Comparison of ENCODE assay signal across 24 cellular contexts in the genomic region with DNA sequence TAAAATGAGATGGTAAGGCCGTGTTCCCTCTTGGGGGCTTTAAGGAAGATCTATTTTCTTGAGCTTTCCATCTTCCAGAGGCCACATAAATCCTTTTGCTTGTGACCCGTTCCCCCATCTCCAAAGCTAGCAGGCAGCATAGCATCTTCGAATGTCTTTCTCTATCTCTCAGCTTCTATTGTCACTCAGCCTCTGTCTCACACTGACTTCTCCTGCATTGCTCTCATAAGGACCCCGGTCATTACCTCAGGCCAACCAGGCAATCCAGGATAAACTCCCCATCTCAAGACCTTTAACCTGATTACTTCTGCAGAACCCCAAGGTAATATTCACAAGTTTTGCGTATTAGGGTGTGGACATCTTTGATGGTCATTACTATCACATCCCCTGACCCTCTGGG.
"Had no signal": no experiment of that assay in that cellular context is flagged by ENCODE, and none has a peak within 500 bp of the region (broad histone marks: within the 10 kb centered on the region; RNA-seq: fewer than 3 reads in every experiment).

No MANE protein-coding gene starts in this region.

- H3K79me2 ChIP-seq: hepatocyte had no signal

- H3K27ac Mint-ChIP-seq: endodermal cell; natural killer cell; neural progenitor cell; stimulated activated memory B cell treated with anti-CD40 and anti-IgM and Interleukin-4, amounts not matched to agents 10 μg/mL and 1 μg/mL and 100 μg/mL, for 72 hours; stimulated activated naive CD8-positive, alpha-beta T cell treated with anti-CD3 and anti-CD28 coated beads, Interleukin-15, Interleukin-2, amounts not matched to agents 100 ng/mL and 50 ng/mL, for 24 hours had no signal

- H3K4me2 ChIP-seq: hepatocyte, neural progenitor cell had no signal

- H3K9me3 ChIP-seq: colonic mucosa, mucosa of descending colon, ovary, prostate gland, right lobe of liver, spleen, thyroid gland, upper lobe of left lung, uterus had no signal

- H3K9ac ChIP-seq: neural progenitor cell had no signal

- H3K27me3 Mint-ChIP-seq: stimulated activated memory B cell treated with anti-CD40 and anti-IgM and Interleukin-4, amounts not matched to agents 10 μg/mL and 1 μg/mL and 100 μg/mL, for 72 hours; stimulated activated naive CD8-positive, alpha-beta T cell treated with anti-CD3 and anti-CD28 coated beads, Interleukin-15, Interleukin-2, amounts not matched to agents 100 ng/mL and 50 ng/mL, for 24 hours had no signal

- H3K27me3 ChIP-seq: colonic mucosa, foreskin keratinocyte, hepatocyte, neural progenitor cell, ovary, right lobe of liver, spleen, thyroid gland, upper lobe of left lung, uterus had no signal

- H3K4me3 ChIP-seq: colonic mucosa, hepatocyte, mucosa of descending colon, neural progenitor cell, ovary, prostate gland, right lobe of liver, spleen, thyroid gland, upper lobe of left lung, uterus had no signal

- H3K27ac ChIP-seq: colonic mucosa, foreskin keratinocyte, hepatocyte, neural progenitor cell, ovary, prostate gland, right lobe of liver, spleen, thyroid gland, upper lobe of left lung, uterus had no signal

- H3K4me1 Mint-ChIP-seq: endodermal cell; natural killer cell; stimulated activated memory B cell treated with anti-CD40 and anti-IgM and Interleukin-4, amounts not matched to agents 10 μg/mL and 1 μg/mL and 100 μg/mL, for 72 hours had no signal

- DNase-seq: cerebellar nuclear complex; colonic mucosa; dermis blood vessel endothelial cell; effector CD4-positive, alpha-beta T cell; endodermal cell; erythroblast; foreskin keratinocyte; mammary epithelial cell; mucosa of descending colon; natural killer cell; ovary; right lobe of liver; spleen; stimulated activated CD4-positive, alpha-beta T cell treated with anti-CD3 and anti-CD28 coated beads, Interleukin-15, amount 100 ng/mL, for 24 hours; stimulated activated CD4-positive, alpha-beta T cell treated with anti-CD3 and anti-CD28 coated beads, Interleukin-1b, Interleukin-23, amount 100 ng/mL, for 48 hours; stimulated activated CD4-positive, alpha-beta T cell treated with anti-CD3 and anti-CD28 coated beads, Interleukin-4, amount 100 ng/mL, for 24 hours; thyroid gland; upper lobe of left lung; uterus had no signal

- H3K9me3 Mint-ChIP-seq: endodermal cell; neural progenitor cell; stimulated activated memory B cell treated with anti-CD40 and anti-IgM and Interleukin-4, amounts not matched to agents 10 μg/mL and 1 μg/mL and 100 μg/mL, for 72 hours had no signal

- H3K36me3 ChIP-seq: colonic mucosa, neural progenitor cell, ovary, prostate gland, right lobe of liver, spleen, thyroid gland, upper lobe of left lung, uterus had no signal

- H3K4me1 ChIP-seq: colonic mucosa, foreskin keratinocyte, prostate gland, right lobe of liver, spleen, thyroid gland, upper lobe of left lung, uterus had no signal

- ATAC-seq: foreskin keratinocyte; mucosa of descending colon; natural killer cell; right lobe of liver; stimulated activated memory B cell treated with anti-CD40 and anti-IgM and Interleukin-4, amounts not matched to agents 10 μg/mL and 1 μg/mL and 100 μg/mL, for 72 hours had no signal

- H3K4me3 Mint-ChIP-seq: endodermal cell; natural killer cell; neural progenitor cell; stimulated activated memory B cell treated with anti-CD40 and anti-IgM and Interleukin-4, amounts not matched to agents 10 μg/mL and 1 μg/mL and 100 μg/mL, for 72 hours; stimulated activated naive CD8-positive, alpha-beta T cell treated with anti-CD3 and anti-CD28 coated beads, Interleukin-15, Interleukin-2, amounts not matched to agents 100 ng/mL and 50 ng/mL, for 24 hours had no signal

- H3K36me3 Mint-ChIP-seq: natural killer cell; stimulated activated memory B cell treated with anti-CD40 and anti-IgM and Interleukin-4, amounts not matched to agents 10 μg/mL and 1 μg/mL and 100 μg/mL, for 72 hours had no signal

- H2AFZ ChIP-seq: hepatocyte, neural progenitor cell had no signal
